In the genomic region with DNA sequence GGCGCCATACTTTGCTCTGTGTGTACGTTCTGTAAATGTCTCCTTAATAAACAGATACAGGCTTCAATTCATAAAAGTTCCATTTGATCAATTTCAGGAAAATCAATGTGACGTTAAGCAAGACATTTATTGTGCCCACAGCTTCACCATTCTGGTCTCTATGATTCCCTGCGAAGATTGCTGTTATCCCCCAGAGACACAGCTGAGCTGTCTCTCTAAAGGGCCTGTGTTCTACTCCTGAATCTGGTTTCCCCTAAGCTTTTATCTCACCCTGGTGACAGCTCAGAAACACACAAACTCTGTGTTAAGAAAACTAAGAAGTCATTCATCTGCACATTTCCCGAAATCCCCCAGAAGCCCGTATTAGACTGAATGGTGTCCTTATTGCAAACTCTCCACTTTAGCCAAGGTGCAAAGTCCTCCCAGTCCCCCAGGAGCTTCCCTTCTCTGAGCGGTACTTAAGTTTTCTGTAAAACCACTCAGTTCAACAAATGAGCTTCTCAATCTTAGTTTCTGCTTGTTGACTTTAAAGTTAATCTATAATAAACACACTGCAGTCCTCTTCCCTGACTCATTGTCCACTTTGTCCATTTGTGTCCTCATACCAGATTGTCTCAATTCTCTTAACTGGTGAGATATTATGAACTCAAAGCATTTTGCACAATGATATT, we compare ENCODE assay signal across 2 cellular contexts.
A peak's percentile ranks its signal among the peaks of the same experiment; 100 is the strongest.
TF ChIP-seq lines count a peak whose summit lies in the region.

No MANE protein-coding gene starts in this region.

TF ChIP-seq in A549, 52 proteins besides CTCF, POLR2A, EP300 and RAD21 (continued from another document):
- TF ChIP-seq FOXS1 (CRISPR knock-in tag; IDR thresholded peaks at IDR 0.05) = peak; percentile 60; the same call in 1 of the 2 replicates

TF ChIP-seq in HEK293T, 16 proteins besides CTCF, POLR2A, EP300 and RAD21 (continued from another document):
- TF ChIP-seq FOXK2 (IDR thresholded peaks at IDR 0.05) = no peak
- TF ChIP-seq ARNT (IDR thresholded peaks at IDR 0.05) = no peak
- TF ChIP-seq CTBP1 (IDR thresholded peaks at IDR 0.05; ENCODE audit: borderline replicate concordance) = no peak
- TF ChIP-seq NFRKB (IDR thresholded peaks at IDR 0.05) = no peak
- TF ChIP-seq ELF4 (IDR thresholded peaks at IDR 0.05) = no peak
- no peak for TF ChIP-seq TARDBP (IDR thresholded peaks at IDR 0.05)
